Comparison of ENCODE assay signal across 7 cellular contexts in the genomic region with DNA sequence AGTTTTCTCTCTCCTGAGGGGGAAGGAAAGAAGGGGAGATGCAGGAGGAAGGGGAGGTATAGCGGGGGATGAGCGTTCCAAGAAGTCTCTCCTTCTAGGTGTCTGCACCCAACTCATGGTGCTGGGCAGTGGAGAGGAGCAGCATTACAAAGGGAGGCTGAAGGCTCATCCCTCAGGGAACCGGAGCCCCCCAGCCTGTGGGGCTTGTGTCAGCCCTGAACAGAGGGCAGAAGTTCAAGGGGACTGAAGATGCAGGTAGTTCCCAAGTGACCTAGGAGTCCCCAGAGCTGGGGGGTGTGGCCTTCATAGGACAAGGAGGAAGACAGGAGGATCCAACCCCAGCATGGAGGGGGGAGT. TPM values are rescaled to one million over a fixed set of nuclear protein-coding genes. Genes with fewer than 3 reads are reported as not detected.
DNase-seq lines count a peak whose midpoint lies in the region; ATAC-seq and TF ChIP-seq lines count a peak whose summit lies in the region.
"Had no signal": no experiment of that assay in that cellular context is flagged by ENCODE, and none has a peak within 500 bp of the region (broad histone marks: within the 10 kb centered on the region; RNA-seq: fewer than 3 reads in every experiment).

No MANE protein-coding gene starts in this region.

- no peak for ATAC-seq in HG03378 (IDR thresholded peaks at IDR 0.05; ENCODE audit: unreplicated experiment)
- no peak for ATAC-seq in GM21825 (IDR thresholded peaks at IDR 0.05; ENCODE audit: unreplicated experiment)

- H3K27ac ChIP-seq in esophagus muscularis mucosa (replicated peaks in 1 of 4) (peak overlapping the region; percentile 91 to 99 (median 94)), suprapubic skin (peak overlapping the region; percentile 81)

- no peaks in the 10 kb centered on the region for H3K9me3 ChIP-seq in esophagus muscularis mucosa
- H3K9me3 ChIP-seq in suprapubic skin: no peaks in the 10 kb centered on the region

- TF ChIP-seq EP300 in esophagus muscularis mucosa (IDR thresholded peaks at IDR 0.05) (no peak), suprapubic skin (IDR thresholded peaks at IDR 0.05) (no peak)

- no peaks in the 10 kb centered on the region for H3K27me3 ChIP-seq in esophagus muscularis mucosa
- H3K27me3 ChIP-seq in suprapubic skin: no peaks in the 10 kb centered on the region

- intact Hi-C loops in esophagus muscularis mucosa (cut with DNase I): no loop called here

- H3K27me3 Mint-ChIP-seq in activated T-cell treated with anti-CD3 and anti-CD28 coated beads, Interleukin-2, amount 50 U/mL, for 24 hours: no peaks in the 10 kb centered on the region

- peak overlapping the region; percentile 17 for H3K27ac Mint-ChIP-seq in activated T-cell treated with anti-CD3 and anti-CD28 coated beads, Interleukin-2, amount 50 U/mL, for 24 hours

- H3K4me1 Mint-ChIP-seq in activated T-cell treated with anti-CD3 and anti-CD28 coated beads, Interleukin-2, amount 50 U/mL, for 24 hours (ENCODE audit: low read depth): peaks cover 48% of the 10 kb centered on the region

- H3K4me1 ChIP-seq in esophagus muscularis mucosa (peaks cover 50 to 72% (median 65%) of the 10 kb centered on the region in 4 donors), suprapubic skin (peaks cover 76% of the 10 kb centered on the region)

- H3K4me3 ChIP-seq in esophagus muscularis mucosa (peak overlapping the region; percentile 68 to 99 (median 88)), suprapubic skin (peak overlapping the region; percentile 90)

- no peak for DNase-seq in activated T-cell treated with anti-CD3 and anti-CD28 coated beads, Interleukin-2, amount 50 U/mL, for 24 hours
- DNase-seq in activated T-cell treated with anti-CD3 and anti-CD28 coated beads, Interleukin-2, amount 50 U/mL, for 48 hours: no peak
- DNase-seq in esophagus muscularis mucosa (ENCODE audit: extremely low spot score): no peak
- no peak for DNase-seq in suprapubic skin (ENCODE audit: low spot score in 2 of 2)
- DNase-seq: C1 segment of cervical spinal cord had no signal

- peak overlapping the region; percentile 87 for H3K4me3 Mint-ChIP-seq in activated T-cell treated with anti-CD3 and anti-CD28 coated beads, Interleukin-2, amount 50 U/mL, for 24 hours

- H3K36me3 ChIP-seq in esophagus muscularis mucosa: peaks cover 0 to 22% (median 14%) of the 10 kb centered on the region in 4 donors
- peaks cover 4% of the 10 kb centered on the region for H3K36me3 ChIP-seq in suprapubic skin

- peaks cover 26% of the 10 kb centered on the region for H3K36me3 Mint-ChIP-seq in activated T-cell treated with anti-CD3 and anti-CD28 coated beads, Interleukin-2, amount 50 U/mL, for 24 hours (ENCODE audit: low read depth)

- TF ChIP-seq CTCF in esophagus muscularis mucosa (IDR thresholded peaks at IDR 0.05) (no peak), suprapubic skin (IDR thresholded peaks at IDR 0.05) (no peak)

- no peaks in the 10 kb centered on the region for H3K9me3 Mint-ChIP-seq in activated T-cell treated with anti-CD3 and anti-CD28 coated beads, Interleukin-2, amount 50 U/mL, for 24 hours

- WGBS in esophagus muscularis mucosa: 84% methylated on average over 3 of the region's 3 CpGs
- WGBS in suprapubic skin: 73% methylated on average over 3 of the region's 3 CpGs

- TF ChIP-seq POLR2A in esophagus muscularis mucosa (IDR thresholded peaks at IDR 0.05; ENCODE audit: low read depth) (no peak), suprapubic skin (IDR thresholded peaks at IDR 0.05) (no peak)

RNA-seq across cellular contexts. Expression of a gene that starts 1.8 kb away (rescaled TPM):
- 10 to 100 TPM; 18.2 to 56.0 (median 28.0) TPM for total RNA-seq in esophagus muscularis mucosa
- 10 to 100 TPM; 17.4 to 21.6 (median 19.5) TPM for total RNA-seq in suprapubic skin

RNA-seq across cellular contexts. Expression of a gene that starts 2.2 kb away (rescaled TPM):
- total RNA-seq in esophagus muscularis mucosa (100 to 1,000 TPM in 2 of 4 donors, 10 to 100 TPM in 2; 78.4 to 122 (median 101) TPM), suprapubic skin (10 to 100 TPM; 54.2 to 82.5 (median 68.0) TPM)

RNA-seq across cellular contexts. Expression of a gene that starts 16.9 kb away (rescaled TPM):
- total RNA-seq in esophagus muscularis mucosa (10 to 100 TPM in 1 of 4 donors, 1 to 10 TPM in 2, not detected in 1; 3.2 to 47.2 (median 8.7) TPM), suprapubic skin (100 to 1,000 TPM in 1 of 4 donors, 10 to 100 TPM in 1, 1 to 10 TPM in 2; 5.0 to 118 (median 28.9) TPM)

RNA-seq across cellular contexts. Expression of a gene that starts 26.6 kb away (rescaled TPM):
- total RNA-seq in esophagus muscularis mucosa: 10 to 100 TPM; 63.5 to 99.5 (median 84.6) TPM
- 10 to 100 TPM; 16.0 to 35.8 (median 28.0) TPM for total RNA-seq in suprapubic skin

RNA-seq across cellular contexts. Expression of a gene that starts 28.2 kb away (rescaled TPM):
- total RNA-seq in esophagus muscularis mucosa (not detected), suprapubic skin (not detected)
